In genomic region chr10:89414146-89414878, GRCh38 we compare ENCODE assay signal across 8 cellular contexts. TPM values are rescaled to one million over a fixed set of nuclear protein-coding genes. Genes with fewer than 3 reads are reported as not detected.
A peak's percentile ranks its signal among the peaks of the same experiment; 100 is the strongest.
DNase-seq lines count a peak whose midpoint lies in the region; ATAC-seq and TF ChIP-seq lines count a peak whose summit lies in the region.

Gene IFIT5 (plus strand): TSS chr10:89414568. CDS start chr10:89414799, 231 bp downstream.

- peaks cover 29% of the 10 kb centered on the region for H3K36me3 Mint-ChIP-seq in activated CD4-positive, alpha-beta T cell treated with anti-CD3 and anti-CD28 coated beads for 36 hours (ENCODE audit: low read depth)

- POLR2A ChIA-PET in activated CD4-positive, alpha-beta T cell treated with anti-CD3 and anti-CD28 coated beads for 36 hours (lab: Charles Lee), result interaction anchor here (1.0 kb wide), 1 partner anchor 22 kb away, joined by 3 read pairs; the partner anchor contains the start of gene IFIT1

- peak; percentile 88 for ATAC-seq in GM18517 (IDR thresholded peaks at IDR 0.05; ENCODE audit: unreplicated experiment)
- ATAC-seq in HG02981 (IDR thresholded peaks at IDR 0.05; ENCODE audit: unreplicated experiment), result peak; percentile 75
- ATAC-seq in activated CD4-positive, alpha-beta T cell treated with anti-CD3 and anti-CD28 coated beads for 36 hours, result peak; percentile 74

- intact Hi-C loops in activated CD4-positive, alpha-beta T cell treated with anti-CD3 and anti-CD28 coated beads for 36 hours (cut with DNase I, micrococcal nuclease), result loop anchor here (1.0 to 10.0 kb wide), 10 partner anchors 22 to 1460 kb away; partner anchors contain the start of genes IFIT1 (in 2 of the 2), PANK1 (in 2 of the 2), FAS (in 1 of the 2) and IFIT2 (in 1 of the 2)

- peaks cover 4% of the 10 kb centered on the region for H3K9me3 Mint-ChIP-seq in activated CD4-positive, alpha-beta T cell treated with anti-CD3 and anti-CD28 coated beads for 36 hours (ENCODE audit: low read depth)

- H3K4me3 Mint-ChIP-seq in activated CD4-positive, alpha-beta T cell treated with anti-CD3 and anti-CD28 coated beads for 36 hours, result peak within 1 kb of the TSS; percentile 81

- TF ChIP-seq CTCF in 22Rv1 (IDR thresholded peaks at IDR 0.05), result no peak

- H3K27ac ChIP-seq in 22Rv1 (peak within 1 kb of the TSS; percentile 46; the same call in 1 of the 2 replicates), cingulate gyrus (ENCODE audit: low read depth, low read length) (peak within 1 kb of the TSS; percentile 87)

- CTCF ChIA-PET in activated CD4-positive, alpha-beta T cell treated with anti-CD3 and anti-CD28 coated beads for 36 hours (lab: Charles Lee), result interaction anchor here (0.6 to 2.3 kb wide), 9 partner anchors 11 to 197 kb away, joined by 3 to 11 read pairs (median 4); partner anchors contain the start of gene IFIT1

- DNase-seq in NCI-H226 (peak; percentile 61), kidney glomerular epithelial cell (lab: John Stamatoyannopoulos, UW) (peak; percentile 78)
- peak; percentile 76 for DNase-seq in activated CD4-positive, alpha-beta T cell treated with anti-CD3 and anti-CD28 coated beads for 36 hours
- peak; percentile 67 for DNase-seq in stimulated activated CD4-positive, alpha-beta T cell treated with anti-CD3 and anti-CD28 coated beads, Interleukin-15, amount 100 ng/mL, for 24 hours

- no peaks in the 10 kb centered on the region for H3K27me3 Mint-ChIP-seq in activated CD4-positive, alpha-beta T cell treated with anti-CD3 and anti-CD28 coated beads for 36 hours

- H3K4me1 Mint-ChIP-seq in activated CD4-positive, alpha-beta T cell treated with anti-CD3 and anti-CD28 coated beads for 36 hours, result peaks cover 41% of the 10 kb centered on the region

- peak within 1 kb of the TSS; percentile 98 for H3K27ac Mint-ChIP-seq in activated CD4-positive, alpha-beta T cell treated with anti-CD3 and anti-CD28 coated beads for 36 hours

RNA-seq across cellular contexts. Expression of gene IFIT5, which starts in this region (rescaled TPM):
- 10 to 100 TPM; 14.4 to 14.9 TPM for total RNA-seq in activated CD4-positive, alpha-beta T cell treated with anti-CD3 and anti-CD28 coated beads for 36 hours

Comparison
In these comparisons a context has a peak if more than half of its experiments do, and no peak if none do; other contexts are left out.
1. Peak in every context shown above with its lines: DNase-seq, ATAC-seq and H3K27ac ChIP-seq.